ENCODE assay signal across 8 cellular contexts in genomic region chr2:97995734-97996624, GRCh38. TPM values are rescaled to one million over a fixed set of nuclear protein-coding genes. Genes with fewer than 3 reads are reported as not detected.
DNase-seq lines count a peak whose midpoint lies in the region; ATAC-seq, FAIRE-seq and TF ChIP-seq lines count a peak whose summit lies in the region.

A gene with protein sequence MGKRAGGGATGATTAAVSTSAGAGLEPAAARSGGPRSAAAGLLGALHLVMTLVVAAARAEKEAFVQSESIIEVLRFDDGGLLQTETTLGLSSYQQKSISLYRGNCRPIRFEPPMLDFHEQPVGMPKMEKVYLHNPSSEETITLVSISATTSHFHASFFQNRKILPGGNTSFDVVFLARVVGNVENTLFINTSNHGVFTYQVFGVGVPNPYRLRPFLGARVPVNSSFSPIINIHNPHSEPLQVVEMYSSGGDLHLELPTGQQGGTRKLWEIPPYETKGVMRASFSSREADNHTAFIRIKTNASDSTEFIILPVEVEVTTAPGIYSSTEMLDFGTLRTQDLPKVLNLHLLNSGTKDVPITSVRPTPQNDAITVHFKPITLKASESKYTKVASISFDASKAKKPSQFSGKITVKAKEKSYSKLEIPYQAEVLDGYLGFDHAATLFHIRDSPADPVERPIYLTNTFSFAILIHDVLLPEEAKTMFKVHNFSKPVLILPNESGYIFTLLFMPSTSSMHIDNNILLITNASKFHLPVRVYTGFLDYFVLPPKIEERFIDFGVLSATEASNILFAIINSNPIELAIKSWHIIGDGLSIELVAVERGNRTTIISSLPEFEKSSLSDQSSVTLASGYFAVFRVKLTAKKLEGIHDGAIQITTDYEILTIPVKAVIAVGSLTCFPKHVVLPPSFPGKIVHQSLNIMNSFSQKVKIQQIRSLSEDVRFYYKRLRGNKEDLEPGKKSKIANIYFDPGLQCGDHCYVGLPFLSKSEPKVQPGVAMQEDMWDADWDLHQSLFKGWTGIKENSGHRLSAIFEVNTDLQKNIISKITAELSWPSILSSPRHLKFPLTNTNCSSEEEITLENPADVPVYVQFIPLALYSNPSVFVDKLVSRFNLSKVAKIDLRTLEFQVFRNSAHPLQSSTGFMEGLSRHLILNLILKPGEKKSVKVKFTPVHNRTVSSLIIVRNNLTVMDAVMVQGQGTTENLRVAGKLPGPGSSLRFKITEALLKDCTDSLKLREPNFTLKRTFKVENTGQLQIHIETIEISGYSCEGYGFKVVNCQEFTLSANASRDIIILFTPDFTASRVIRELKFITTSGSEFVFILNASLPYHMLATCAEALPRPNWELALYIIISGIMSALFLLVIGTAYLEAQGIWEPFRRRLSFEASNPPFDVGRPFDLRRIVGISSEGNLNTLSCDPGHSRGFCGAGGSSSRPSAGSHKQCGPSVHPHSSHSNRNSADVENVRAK (N-terminal part only) (minus strand): TSS chr2:97995948. CDS start chr2:97995662, 286 bp downstream.

- H3K4me3 Mint-ChIP-seq in activated CD4-positive, alpha-beta T cell treated with anti-CD3 and anti-CD28 coated beads for 36 hours = peak within 1 kb of the TSS; percentile 85
- H3K4me3 Mint-ChIP-seq in chondrocyte (ENCODE audit: unreplicated experiment) = peak within 1 kb of the TSS; percentile 82

- no peaks in the 10 kb centered on the region for H3K4me1 ChIP-seq in BE2C

- CTCF ChIA-PET in activated CD4-positive, alpha-beta T cell treated with anti-CD3 and anti-CD28 coated beads for 36 hours (lab: Charles Lee) = no interaction called here

- POLR2A ChIA-PET in activated CD4-positive, alpha-beta T cell treated with anti-CD3 and anti-CD28 coated beads for 36 hours (lab: Charles Lee) = interaction anchor here (1.0 kb wide), 1 partner anchor 10 kb away, joined by 3 read pairs; no protein-coding TSS in a partner anchor

- no peaks in the 10 kb centered on the region for H3K9me3 Mint-ChIP-seq in activated CD4-positive, alpha-beta T cell treated with anti-CD3 and anti-CD28 coated beads for 36 hours (ENCODE audit: low read depth)
- no peaks in the 10 kb centered on the region for H3K9me3 Mint-ChIP-seq in chondrocyte (ENCODE audit: low read depth)

- peaks cover 35% of the 10 kb centered on the region for H3K4me1 Mint-ChIP-seq in activated CD4-positive, alpha-beta T cell treated with anti-CD3 and anti-CD28 coated beads for 36 hours
- peaks cover 29% of the 10 kb centered on the region for H3K4me1 Mint-ChIP-seq in chondrocyte (ENCODE audit: low read depth)

- H3K36me3 ChIP-seq in BE2C = no peaks in the 10 kb centered on the region
- no peaks in the 10 kb centered on the region for H3K36me3 ChIP-seq in kidney epithelial cell (ENCODE audit: control insufficient read depth, insufficient read depth, low read length)

- H3K4me3 ChIP-seq in BE2C (ENCODE audit: low read depth, low read length) (peak within 1 kb of the TSS; percentile 80), kidney epithelial cell (ENCODE audit: low read depth, low read length) (peak within 1 kb of the TSS; percentile 73)

- H3K27ac Mint-ChIP-seq in activated CD4-positive, alpha-beta T cell treated with anti-CD3 and anti-CD28 coated beads for 36 hours = peak within 1 kb of the TSS; percentile 97
- H3K27ac Mint-ChIP-seq in chondrocyte (ENCODE audit: unreplicated experiment) = peak within 1 kb of the TSS; percentile 93

- H3K36me3 Mint-ChIP-seq in activated CD4-positive, alpha-beta T cell treated with anti-CD3 and anti-CD28 coated beads for 36 hours (ENCODE audit: low read depth) = no peaks in the 10 kb centered on the region
- no peaks in the 10 kb centered on the region for H3K36me3 Mint-ChIP-seq in chondrocyte (ENCODE audit: low read depth)

- TF ChIP-seq CTCF in BE2C (IDR thresholded peaks at IDR 0.05; ENCODE audit: low read depth, low read length) = no peak
- no peak for TF ChIP-seq CTCF in chondrocyte (IDR thresholded peaks at IDR 0.05)
- no peak for TF ChIP-seq CTCF in kidney epithelial cell (IDR thresholded peaks at IDR 0.05; ENCODE audit: insufficient read depth, low read length, poor library complexity, severe bottlenecking)

- peak; percentile 71 for ATAC-seq in HG03442 (IDR thresholded peaks at IDR 0.05; ENCODE audit: unreplicated experiment)
- ATAC-seq in activated CD4-positive, alpha-beta T cell treated with anti-CD3 and anti-CD28 coated beads for 36 hours = peak; percentile 84

- H3K27me3 ChIP-seq in BE2C (no peaks in the 10 kb centered on the region), kidney epithelial cell (ENCODE audit: control insufficient read depth, insufficient read depth, low read length) (no peaks in the 10 kb centered on the region)

- H3K27me3 Mint-ChIP-seq in activated CD4-positive, alpha-beta T cell treated with anti-CD3 and anti-CD28 coated beads for 36 hours = no peaks in the 10 kb centered on the region
- H3K27me3 Mint-ChIP-seq in chondrocyte (ENCODE audit: low read depth) = no peaks in the 10 kb centered on the region

- intact Hi-C loops in activated CD4-positive, alpha-beta T cell treated with anti-CD3 and anti-CD28 coated beads for 36 hours (cut with DNase I, micrococcal nuclease) = loop anchor here (1.0 to 10.0 kb wide), 12 partner anchors 16 to 1341 kb away; partner anchors contain the start of genes EIF5B (in 2 of the 2), TXNDC9 (in 2 of the 2), ACTR1B (in 1 of the 2) and COA5 (in 1 of the 2)

- no peaks in the 10 kb centered on the region for H3K9me3 ChIP-seq in BE2C

- DNase-seq in BE2C = peak; percentile 89
- peak; percentile 84 for DNase-seq in GM19239 (ENCODE audit: insufficient read length, low spot score)
- peak; percentile 73 to 85 for DNase-seq in NCI-H524 (lab: John Stamatoyannopoulos, UW)
- DNase-seq in activated CD4-positive, alpha-beta T cell treated with anti-CD3 and anti-CD28 coated beads for 36 hours = peak; percentile 97
- DNase-seq in chondrocyte (ENCODE audit: low spot score) = peak; percentile 98
- peak; percentile 59 for DNase-seq in kidney epithelial cell (ENCODE audit: low read depth)
- peak; percentile 98 for DNase-seq in stimulated activated CD4-positive, alpha-beta T cell treated with anti-CD3 and anti-CD28 coated beads, Interleukin-15, amount 100 ng/mL, for 24 hours

- peak; percentile 90 for FAIRE-seq in GM19239 (lab: Jason Lieb, UNC)

RNA-seq across cellular contexts. Expression of the gene that starts here (rescaled TPM):
- polyA plus RNA-seq in BE2C (2012; ENCODE audit: insufficient read depth, insufficient read length, low read depth) = 9.7 TPM
- 10 to 100 TPM; 25.8 to 32.5 TPM for total RNA-seq in activated CD4-positive, alpha-beta T cell treated with anti-CD3 and anti-CD28 coated beads for 36 hours
- total RNA-seq in chondrocyte = 31.0 to 31.7 TPM (median 31.4 TPM) in 3 replicates
- 16.4 and 16.8 TPM in 2 replicates for total RNA-seq in kidney epithelial cell

Comparison
In these comparisons a context has a peak if more than half of its experiments do, and no peak if none do; other contexts are left out.
1. Peak in every context shown above with its lines: DNase-seq, ATAC-seq and H3K4me3 ChIP-seq.